In genomic region chr3:46987485-46988401, GRCh38 we compare ENCODE assay signal across 9 cellular contexts.
DNase-seq lines count a peak whose midpoint lies in the region; ATAC-seq lines count a peak whose summit lies in the region.
"Had no signal": no experiment of that assay in that cellular context is flagged by ENCODE, and none has a peak within 500 bp of the region (broad histone marks: within the 10 kb centered on the region; RNA-seq: fewer than 3 reads in every experiment).

No MANE protein-coding gene starts in this region.

- H3K27ac ChIP-seq in layer of hippocampus (ENCODE audit: low read depth, low read length), result peak overlapping the region; percentile 57

- peak; percentile 38 for ATAC-seq in GM18861 (IDR thresholded peaks at IDR 0.05; ENCODE audit: unreplicated experiment)
- peak; percentile 60 for ATAC-seq in HG03064 (IDR thresholded peaks at IDR 0.05; ENCODE audit: low read depth, unreplicated experiment)

- peak; percentile 9 for DNase-seq in SIG-M5 (lab: John Stamatoyannopoulos, UW)
- peak; percentile 77 for DNase-seq in activated gamma-delta T cell treated with anti-CD3 and anti-CD28 coated beads, Interleukin-2, amount 50 U/mL, for 16 hours (ENCODE audit: low read depth)
- DNase-seq in stimulated activated CD8-positive, alpha-beta memory T cell treated with anti-CD3 and anti-CD28 coated beads, Interleukin-4, amount 100 ng/mL, for 48 hours, result peak; percentile 87
- no peak for DNase-seq in AG20443 (ENCODE audit: low spot score)
- DNase-seq in globus pallidus (ENCODE audit: low spot score), result no peak

- no peaks in the 10 kb centered on the region for H3K27me3 ChIP-seq in layer of hippocampus (ENCODE audit: control insufficient read depth, insufficient read depth, low read length)
- H3K27me3 ChIP-seq: thyroid gland had no signal

Comparison
In these comparisons a context has a peak if more than half of its experiments do, and no peak if none do; other contexts are left out.
1. DNase-seq: peak in SIG-M5 (single experiment), activated gamma-delta T cell treated with anti-CD3 and anti-CD28 coated beads, Interleukin-2, amount 50 U/mL, for 16 hours (single experiment) and stimulated activated CD8-positive, alpha-beta memory T cell treated with anti-CD3 and anti-CD28 coated beads, Interleukin-4, amount 100 ng/mL, for 48 hours (single experiment); none in AG20443 (single experiment) and globus pallidus (single experiment).